Comparison of ENCODE assay signal across 8 cellular contexts in the genomic region with DNA sequence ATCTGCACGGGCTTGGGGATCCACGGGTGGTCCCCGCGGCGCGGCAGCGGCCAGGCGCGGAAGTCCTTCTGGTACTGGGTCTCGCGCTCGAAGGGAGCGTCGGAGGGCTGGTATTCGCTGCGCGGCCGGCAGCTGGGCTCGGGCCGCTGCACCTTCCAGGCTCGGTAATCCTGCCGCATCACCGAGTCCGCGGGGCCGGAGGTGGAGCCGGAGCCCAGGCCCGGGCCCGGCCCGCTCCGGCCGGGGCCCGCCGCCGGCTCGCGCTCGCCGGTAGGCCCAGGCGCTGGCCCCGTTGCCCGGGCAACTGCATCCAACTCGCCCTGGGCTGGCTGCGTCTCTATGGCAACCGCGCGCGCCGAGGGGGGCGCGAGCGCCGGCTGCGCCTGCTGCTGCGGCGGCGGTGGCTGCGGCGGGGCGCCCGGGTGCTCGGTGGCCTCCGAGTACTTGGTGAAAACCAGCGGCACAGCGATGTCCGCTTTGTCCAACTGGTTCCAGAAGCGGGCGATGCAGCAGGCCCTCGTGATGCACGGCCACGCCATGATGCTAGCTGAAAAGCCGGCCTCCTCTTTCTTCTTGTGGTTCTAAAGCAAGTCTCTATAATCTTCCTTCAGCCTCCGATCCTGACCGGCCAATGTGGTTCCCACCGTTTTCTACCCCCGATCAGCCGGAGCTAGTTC. TPM values are rescaled to one million over a fixed set of nuclear protein-coding genes. Genes with fewer than 3 reads are reported as not detected.
DNase-seq lines count a peak whose midpoint lies in the region; ATAC-seq and TF ChIP-seq lines count a peak whose summit lies in the region.

No MANE protein-coding gene starts in this region.

- H3K4me1 ChIP-seq in gastrocnemius medialis: peaks cover 3 to 9% of the 10 kb centered on the region in 2 donors

- in situ Hi-C loops in GM13976 (cut with MboI; ENCODE audit: low sequenced_read_pairs, unreplicated experiment) (no loop called here), brain microvascular endothelial cell (cut with HindIII; ENCODE audit: low pct_ligation_motif_present, low sequenced_read_pairs) (no loop called here), gastrocnemius medialis (cut with MboI; ENCODE audit: low sequenced_read_pairs in 4 of 4) (no loop called here)

- no peaks in the 10 kb centered on the region for H3K9me3 ChIP-seq in gastrocnemius medialis

- DNase-seq in AG08396 (ENCODE audit: low spot score) (peak; percentile 65), GM13976 (ENCODE audit: low spot score) (peak; percentile 76), NCI-H748 (lab: John Stamatoyannopoulos, UW; ENCODE audit: unreplicated experiment) (peak; percentile 93), brain microvascular endothelial cell (peak; percentile 12), iPS-NIHi11 (ENCODE audit: low spot score) (peak; percentile 91), gastrocnemius medialis (no peak), foreskin melanocyte (no peak)

- no peak for TF ChIP-seq POLR2A in gastrocnemius medialis (IDR thresholded peaks at IDR 0.05)

- ATAC-seq in gastrocnemius medialis (peak; percentile 23 to 65), HG03342 (IDR thresholded peaks at IDR 0.05; ENCODE audit: unreplicated experiment) (no peak)

- no peak overlapping the region for H3K27ac ChIP-seq in brain microvascular endothelial cell
- no peak overlapping the region for H3K27ac ChIP-seq in gastrocnemius medialis

- H3K4me3 ChIP-seq in brain microvascular endothelial cell (ENCODE audit: low read depth, low read length) (peak overlapping the region; percentile 39), gastrocnemius medialis (peak overlapping the region; percentile 28 to 64 (median 55))

- H3K27me3 ChIP-seq in brain microvascular endothelial cell (replicated peaks) (peaks cover 50% of the 10 kb centered on the region), gastrocnemius medialis (peaks cover 27 to 55% (median 51%) of the 10 kb centered on the region in 3 donors)

- intact Hi-C loops in gastrocnemius medialis (cut with DNase I; ENCODE audit: low total_unique reads): no loop called here

- TF ChIP-seq CTCF in GM13976 (IDR thresholded peaks at IDR 0.05; ENCODE audit: borderline replicate concordance, control extremely low read depth, extremely low read depth, insufficient read depth, missing control alignments): no peak
- no peak for TF ChIP-seq CTCF in brain microvascular endothelial cell (IDR thresholded peaks at IDR 0.05; ENCODE audit: low read depth, low read length, missing control alignments)
- no peak for TF ChIP-seq CTCF in gastrocnemius medialis (IDR thresholded peaks at IDR 0.05 in 4 of 5, conservative IDR thresholded peaks at IDR 0.05 in 1 of 5)

- H3K36me3 ChIP-seq in brain microvascular endothelial cell (replicated peaks) (no peaks in the 10 kb centered on the region), gastrocnemius medialis (no peaks in the 10 kb centered on the region)

RNA-seq across cellular contexts. Expression of a gene that starts 0.9 kb away (rescaled TPM):
- total RNA-seq in gastrocnemius medialis: under 1 TPM in 3 of 4 donors, not detected in 1; 0.22 to 0.33 (median 0.25) TPM

RNA-seq across cellular contexts. Expression of a gene that starts 49.7 kb away (rescaled TPM):
- total RNA-seq in gastrocnemius medialis: under 1 TPM in 3 of 4 donors, not detected in 1; 0.10 to 0.66 (median 0.49) TPM

Comparison
In these comparisons a context has a peak if more than half of its experiments do, and no peak if none do; other contexts are left out.
1. DNase-seq: peak in AG08396 (single experiment), GM13976 (single experiment), NCI-H748 (single experiment), brain microvascular endothelial cell (single experiment) and iPS-NIHi11 (single experiment); none in gastrocnemius medialis (0 of 2) and foreskin melanocyte (single experiment).